ENCODE assay signal across 16 cellular contexts in genomic region chr12:53804429-53804828, GRCh38. TPM values are rescaled to one million over a fixed set of nuclear protein-coding genes. Genes with fewer than 3 reads are reported as not detected.
DNase-seq lines count a peak whose midpoint lies in the region; ATAC-seq and TF ChIP-seq lines count a peak whose summit lies in the region.
"Had no signal": no experiment of that assay in that cellular context is flagged by ENCODE, and none has a peak within 500 bp of the region (broad histone marks: within the 10 kb centered on the region; RNA-seq: fewer than 3 reads in every experiment).

No MANE protein-coding gene starts in this region.

- CTCF ChIA-PET in Calu3 (lab: Charles Lee): interaction anchor here (0.5 to 1.4 kb wide), 4 partner anchors 12 to 405 kb away, joined by 3 to 8 read pairs (median 6); no protein-coding TSS in a partner anchor

- peak; percentile 73 for DNase-seq in Calu3
- DNase-seq in left lung: peak in 1 of 2 donors; percentile 42
- DNase-seq in upper lobe of left lung: peak in 1 of 2 donors; percentile 30
- DNase-seq in NCI-H2171 (lab: John Stamatoyannopoulos, UW): no peak
- DNase-seq in NOMO-1 treated with dmso at 0.1 percent for 144 hours (lab: John Stamatoyannopoulos, UW; ENCODE audit: unreplicated experiment): no peak
- no peak for DNase-seq in NCI-H82 treated with DMSO at 0.1 percent for 48 hours (lab: John Stamatoyannopoulos, UW; ENCODE audit: unreplicated experiment)
- DNase-seq: BE2C; CD8-positive, alpha-beta T cell; NCI-H1092 treated with DMSO at 0.1 percent for 48 hours; NCI-H1694 treated with DMSO at 0.1 percent for 48 hours; NCI-H446 treated with DMSO at 0.1 percent for 48 hours; NCI-H748 treated with DMSO at 0.1 percent for 48 hours; SHP77 treated with DMSO at 0.1 percent for 48 hours had no signal

- no peak overlapping the region for H3K4me3 ChIP-seq in left lung
- H3K4me3 ChIP-seq in upper lobe of left lung: no peak overlapping the region
- H3K4me3 ChIP-seq: HAP-1 had no signal

- 58 to 63% methylated on average over 2 of the region's 2 CpGs for WGBS in upper lobe of left lung, 2 donors

- no peak overlapping the region for H3K4me3 Mint-ChIP-seq in Calu3 (ENCODE audit: low read depth, unreplicated experiment)
- H3K4me3 Mint-ChIP-seq: CD8-positive, alpha-beta T cell had no signal

- ATAC-seq in left lung (peak; percentile 81), upper lobe of left lung (ENCODE audit: low FRiP score in 2 of 2) (peak; percentile 19 to 21)
- ATAC-seq: CD8-positive, alpha-beta T cell had no signal

- H3K9me3 Mint-ChIP-seq in Calu3 (ENCODE audit: low read depth, unreplicated experiment): no peaks in the 10 kb centered on the region
- H3K9me3 Mint-ChIP-seq: CD8-positive, alpha-beta T cell had no signal

- peaks cover 61% of the 10 kb centered on the region for H3K4me1 Mint-ChIP-seq in Calu3 (ENCODE audit: low read depth, unreplicated experiment)

- peaks cover 0 to 85% of the 10 kb centered on the region in 2 donors for H3K27me3 ChIP-seq in left lung
- H3K27me3 ChIP-seq in upper lobe of left lung: no peaks in the 10 kb centered on the region

- H3K36me3 ChIP-seq in left lung (no peaks in the 10 kb centered on the region), upper lobe of left lung (no peaks in the 10 kb centered on the region)
- H3K36me3 ChIP-seq: BE2C, HAP-1 had no signal

- H3K4me1 ChIP-seq in left lung (no peaks in the 10 kb centered on the region), upper lobe of left lung (no peaks in the 10 kb centered on the region)
- H3K4me1 ChIP-seq: BE2C, HAP-1 had no signal

- H3K27me3 Mint-ChIP-seq in Calu3 (ENCODE audit: unreplicated experiment): no peaks in the 10 kb centered on the region

- BruUV-seq in Calu3 (replicated peaks; lab: Mats Ljungman, UMichigan): no TSS peak

- H3K9me3 ChIP-seq in left lung (no peaks in the 10 kb centered on the region), upper lobe of left lung (no peaks in the 10 kb centered on the region)
- H3K9me3 ChIP-seq: BE2C, HAP-1 had no signal

- H3K27ac Mint-ChIP-seq in Calu3 (ENCODE audit: unreplicated experiment): peak overlapping the region; percentile 6
- H3K27ac Mint-ChIP-seq: CD8-positive, alpha-beta T cell had no signal

- TF ChIP-seq EP300 in upper lobe of left lung (IDR thresholded peaks at IDR 0.05): no peak

- TF ChIP-seq CTCF in Calu3 (IDR thresholded peaks at IDR 0.05; ENCODE audit: unreplicated experiment) (peak; percentile 14), VCaP (conservative IDR thresholded peaks at IDR 0.05) (peak; percentile 47), left lung (IDR thresholded peaks at IDR 0.05) (no peak), upper lobe of left lung (IDR thresholded peaks at IDR 0.05) (no peak)

- H3K27ac ChIP-seq in VCaP (peak overlapping the region; percentile 82), left lung (no peak overlapping the region), upper lobe of left lung (no peak overlapping the region)

- no peak for TF ChIP-seq POLR2A in upper lobe of left lung (IDR thresholded peaks at IDR 0.05)

- H3K36me3 Mint-ChIP-seq in Calu3 (ENCODE audit: insufficient read depth, unreplicated experiment): peaks cover 3% of the 10 kb centered on the region
- H3K36me3 Mint-ChIP-seq: CD8-positive, alpha-beta T cell had no signal

- intact Hi-C loops in Calu3 (cut with micrococcal nuclease; ENCODE audit: unreplicated experiment) (loop anchor here (2.0 kb wide), 1 partner anchor 20 kb away; no protein-coding TSS in a partner anchor), left lung (cut with DNase I) (no loop called here)

RNA-seq across cellular contexts. Expression of gene CISTR, which starts 52.6 kb away (rescaled TPM):
- total RNA-seq in Calu3 (2022): not detected in 2 replicates
- not detected for total RNA-seq in left lung
- not detected for total RNA-seq in upper lobe of left lung
- total RNA-seq: CD8-positive, alpha-beta T cell; M059J had no signal

Comparison
In these comparisons a context has a peak if more than half of its experiments do, and no peak if none do; other contexts are left out.
1. CTCF ChIP-seq: peak in Calu3 (single experiment) and VCaP (single experiment); none in left lung (0 of 2) and upper lobe of left lung (0 of 6).